21 cellular contexts compared by ENCODE assay signal in the genomic region with DNA sequence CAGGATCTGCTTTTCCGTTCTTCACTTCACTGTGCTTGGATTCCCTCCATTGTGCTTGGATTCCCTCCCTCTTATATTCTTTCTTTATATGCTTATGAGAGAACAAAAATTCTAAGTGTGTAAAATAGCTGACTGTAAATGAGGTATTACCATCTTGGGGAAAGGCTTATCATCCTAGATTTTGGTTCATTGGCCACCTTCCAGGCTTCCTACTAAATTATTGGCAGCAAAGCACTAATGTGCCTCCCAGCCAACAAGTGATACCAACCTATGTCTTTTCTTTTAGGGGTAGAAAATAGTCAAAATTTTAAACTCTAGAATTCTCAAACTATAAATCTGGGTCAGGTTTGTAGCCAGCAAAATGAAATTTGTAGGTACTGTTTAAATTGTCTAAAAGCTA.
"Had no signal": no experiment of that assay in that cellular context is flagged by ENCODE, and none has a peak within 500 bp of the region (broad histone marks: within the 10 kb centered on the region; RNA-seq: fewer than 3 reads in every experiment).

No MANE protein-coding gene starts in this region.

- H3K9me3 ChIP-seq: SJSA1 had no signal

- H3K4me3 ChIP-seq: MG63, SJSA1, SK-N-MC had no signal

- H3K27me3 ChIP-seq: MG63, SJSA1 had no signal

- H3K4me1 ChIP-seq: SJSA1 had no signal

- H3K36me3 ChIP-seq: SJSA1 had no signal

- ATAC-seq: HepG2, T-cell had no signal

- H3K27ac ChIP-seq: SJSA1, SK-N-MC had no signal

- DNase-seq: IMR-90, Karpas-422, KG1, MG63, NCI-H1092, NCI-H1105 treated with DMSO at 0.1 percent for 48 hours, NCI-H1417 treated with DMSO at 0.1 percent for 48 hours, NCI-H146, NCI-H1930, NCI-H2081, NCI-H2107, NCI-H510A treated with DMSO at 0.1 percent for 48 hours, NCI-H526, NCI-H82, Right ventricle myocardium superior, RPMI8226, SIG-M5, T-cell had no signal
